Comparison of ENCODE assay signal across 8 cellular contexts in the genomic region with DNA sequence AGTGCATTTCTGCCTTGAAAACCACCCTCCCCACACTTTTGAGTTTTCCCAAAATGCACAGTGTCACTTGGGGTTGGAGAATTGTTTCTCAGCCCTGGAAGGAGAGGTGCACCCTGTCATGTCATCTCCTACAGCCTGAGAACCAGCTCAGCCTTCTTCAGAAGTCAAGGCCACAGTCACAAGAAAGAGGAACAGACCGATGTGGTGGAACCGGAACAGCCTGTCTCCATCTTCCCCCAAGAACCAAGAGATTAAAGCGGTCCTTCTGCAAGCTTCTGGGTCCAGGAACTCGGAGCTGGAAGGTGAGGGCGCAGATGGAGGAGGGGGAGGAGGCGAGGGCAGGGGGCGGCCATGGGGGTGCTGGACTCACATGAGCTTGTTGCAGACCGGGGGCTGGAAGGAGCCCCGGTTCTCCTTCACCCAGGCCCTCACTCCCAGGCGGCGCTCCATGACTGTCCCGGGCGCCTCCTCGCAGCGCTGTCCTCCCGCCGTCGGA. TPM values are rescaled to one million over a fixed set of nuclear protein-coding genes. Genes with fewer than 3 reads are reported as not detected.
DNase-seq lines count a peak whose midpoint lies in the region; ATAC-seq, FAIRE-seq and TF ChIP-seq lines count a peak whose summit lies in the region.

No MANE protein-coding gene starts in this region.

- H3K4me1 Mint-ChIP-seq in CD8-positive, alpha-beta memory T cell = peaks cover 15 to 24% (median 21%) of the 10 kb centered on the region in 3 donors
- peaks cover 18% of the 10 kb centered on the region for H3K4me1 Mint-ChIP-seq in T-helper 17 cell

- intact Hi-C loops in pancreas (cut with DNase I) = no loop called here
- intact Hi-C loops in posterior vena cava (cut with DNase I) = loop anchor here in 1 of 2 donors (10.0 kb wide), 1 partner anchor 67 kb away; no protein-coding TSS in a partner anchor

- H3K27ac ChIP-seq in CD8-positive, alpha-beta memory T cell (ENCODE audit: low read depth, low read length) = no peak overlapping the region
- H3K27ac ChIP-seq in pancreas = peak overlapping the region; percentile 88 to 96 (median 92)

- H3K27ac Mint-ChIP-seq in CD8-positive, alpha-beta memory T cell = peak overlapping the region in 1 of 8 donors; percentile 77
- no peak overlapping the region for H3K27ac Mint-ChIP-seq in T-helper 17 cell

- no peak for DNase-seq in CD8-positive, alpha-beta memory T cell
- DNase-seq in H7 = no peak
- DNase-seq in T-helper 17 cell = no peak
- DNase-seq in foreskin fibroblast = no peak
- no peak for DNase-seq in pancreas
- DNase-seq in posterior vena cava (ENCODE audit: low spot score) = no peak
- DNase-seq in HEK293T (ENCODE audit: extremely low spot score) = no peak
- DNase-seq in retina = no peak

- ATAC-seq in T-helper 17 cell (peak; percentile 55), pancreas (peak; percentile 0 to 6 (median 4))

- POLR2A ChIA-PET in CD8-positive, alpha-beta memory T cell (lab: Charles Lee) = no interaction called here
- POLR2A ChIA-PET in HEK293T (lab: Yijun Ruan, JAX) = no interaction called here

- peaks cover 0 to 13% (median 2%) of the 10 kb centered on the region in 3 donors for H3K36me3 Mint-ChIP-seq in CD8-positive, alpha-beta memory T cell
- H3K36me3 Mint-ChIP-seq in T-helper 17 cell (ENCODE audit: low read depth) = peaks cover 9% of the 10 kb centered on the region

- H3K9me3 Mint-ChIP-seq in CD8-positive, alpha-beta memory T cell = peaks cover 0 to 3% (median 0%) of the 10 kb centered on the region in 5 donors

- no peak for TF ChIP-seq CTCF in foreskin fibroblast (IDR thresholded peaks at IDR 0.05; ENCODE audit: low read depth, low read length)
- no peak for TF ChIP-seq CTCF in pancreas (IDR thresholded peaks at IDR 0.05)

- H3K4me3 ChIP-seq in CD8-positive, alpha-beta memory T cell (ENCODE audit: low read length) = no peak overlapping the region
- H3K4me3 ChIP-seq in H7 (ENCODE audit: insufficient read depth, low read depth, low read length) = peak overlapping the region; percentile 63
- peak overlapping the region; percentile 35 to 48 for H3K4me3 ChIP-seq in foreskin fibroblast (ENCODE audit: low read depth in 1 of 2, low read length in 2 of 2)
- peak overlapping the region; percentile 56 to 88 (median 73) for H3K4me3 ChIP-seq in pancreas

- no peaks in the 10 kb centered on the region for H3K4me1 ChIP-seq in CD8-positive, alpha-beta memory T cell (ENCODE audit: insufficient read depth, low read length)
- peaks cover 2 to 15% (median 8%) of the 10 kb centered on the region in 3 donors for H3K4me1 ChIP-seq in pancreas

- CTCF ChIA-PET in CD8-positive, alpha-beta memory T cell (lab: Charles Lee) = no interaction called here
- CTCF ChIA-PET in HEK293T (lab: Yijun Ruan, JAX) = no interaction called here

- H3K27me3 ChIP-seq in CD8-positive, alpha-beta memory T cell (ENCODE audit: insufficient read depth, low read length, poor library complexity, severe bottlenecking) = peaks cover 21% of the 10 kb centered on the region
- peaks cover 8% of the 10 kb centered on the region for H3K27me3 ChIP-seq in H7 (ENCODE audit: control insufficient read depth, insufficient read depth, low read length)
- H3K27me3 ChIP-seq in pancreas = no peaks in the 10 kb centered on the region

- peaks cover 41 to 59% of the 10 kb centered on the region in 2 donors for H3K27me3 Mint-ChIP-seq in CD8-positive, alpha-beta memory T cell
- peaks cover 72% of the 10 kb centered on the region for H3K27me3 Mint-ChIP-seq in T-helper 17 cell

- no peaks in the 10 kb centered on the region for H3K36me3 ChIP-seq in CD8-positive, alpha-beta memory T cell (ENCODE audit: insufficient read depth, low read length)
- H3K36me3 ChIP-seq in H7 (replicated peaks; ENCODE audit: control insufficient read depth, insufficient read depth, low read length) (no peaks in the 10 kb centered on the region), pancreas (no peaks in the 10 kb centered on the region)

- WGBS in pancreas, 2 donors = 4 to 5% methylated on average over 16 to 18 of the region's 18 CpGs

- no peak for FAIRE-seq in pancreas (lab: Jason Lieb, UNC)

- H3K9me3 ChIP-seq in CD8-positive, alpha-beta memory T cell (ENCODE audit: low read length) = no peaks in the 10 kb centered on the region
- H3K9me3 ChIP-seq in T-helper 17 cell (ENCODE audit: control insufficient read depth, low read length, poor library complexity, severe bottlenecking) (no peaks in the 10 kb centered on the region), pancreas (no peaks in the 10 kb centered on the region)

- H3K4me3 Mint-ChIP-seq in CD8-positive, alpha-beta memory T cell = peak overlapping the region in 6 of 7 donors; percentile 56 to 81 (median 76)
- peak overlapping the region; percentile 77 for H3K4me3 Mint-ChIP-seq in T-helper 17 cell

TF ChIP-seq in HEK293T, 16 proteins besides CTCF, POLR2A, EP300 and RAD21:
- TF ChIP-seq L3MBTL2 (conservative IDR thresholded peaks at IDR 0.05) = no peak
- no peak for TF ChIP-seq ELF4 (IDR thresholded peaks at IDR 0.05)
- TF ChIP-seq CTBP1 (IDR thresholded peaks at IDR 0.05; ENCODE audit: borderline replicate concordance) = no peak
- no peak for TF ChIP-seq SUZ12 (IDR thresholded peaks at IDR 0.05)

RNA-seq across cellular contexts. Expression of gene HAAO, which starts 0.2 kb away (rescaled TPM):
- under 1 TPM; 0.27 to 0.35 TPM for total RNA-seq in CD8-positive, alpha-beta memory T cell
- not detected for polyA plus RNA-seq in CD8-positive, alpha-beta memory T cell
- total RNA-seq in H7 (2014; rRNA removed; shearing (Covaris generic)) = 5.9 and 6.5 TPM in 2 replicates
- total RNA-seq in T-helper 17 cell (under 1 TPM in 1 of 2 donors, not detected in 1; 0.37 TPM), pancreas (10 to 100 TPM; 10.9 to 35.4 (median 20.4) TPM), posterior vena cava (10 to 100 TPM in 1 of 2 donors, 1 to 10 TPM in 1; 5.1 to 15.0 TPM)
- 10 to 100 TPM; 18.3 to 31.6 TPM for polyA plus RNA-seq in pancreas

RNA-seq across cellular contexts. Expression of gene OXER1, which starts 28.2 kb away (rescaled TPM):
- total RNA-seq in CD8-positive, alpha-beta memory T cell = under 1 TPM in 1 of 2 experiments, not detected in 1; 0.11 TPM
- 0.15 TPM for polyA plus RNA-seq in CD8-positive, alpha-beta memory T cell
- 0.69 and 2.4 TPM in 2 replicates for total RNA-seq in H7 (2014; rRNA removed; shearing (Covaris generic))
- total RNA-seq in T-helper 17 cell = under 1 TPM in 1 of 2 donors, not detected in 1; 0.25 TPM
- 1 to 10 TPM; 2.0 to 4.5 (median 3.7) TPM for total RNA-seq in pancreas
- polyA plus RNA-seq in pancreas = 10 to 100 TPM; 10.1 to 12.5 TPM
- 1 to 10 TPM in 1 of 2 donors, under 1 TPM in 1; 1.00 to 2.2 TPM for total RNA-seq in posterior vena cava
